In genomic region chr15:58549780-58550064, GRCh38 we compare ENCODE assay signal across 27 cellular contexts.
DNase-seq lines count a peak whose midpoint lies in the region; ATAC-seq and TF ChIP-seq lines count a peak whose summit lies in the region.
"Had no signal": no experiment of that assay in that cellular context is flagged by ENCODE, and none has a peak within 500 bp of the region (broad histone marks: within the 10 kb centered on the region; RNA-seq: fewer than 3 reads in every experiment).

No MANE protein-coding gene starts in this region.

- peak overlapping the region; percentile 60 for H3K27ac ChIP-seq in cingulate gyrus (ENCODE audit: low read depth, low read length)
- no peak overlapping the region for H3K27ac ChIP-seq in mesenchymal stem cell (ENCODE audit: low read length, poor library complexity, severe bottlenecking)
- H3K27ac ChIP-seq: adrenal gland, breast epithelium, C4-2B, foreskin keratinocyte, upper lobe of right lung had no signal

- no peak overlapping the region for H2BK5ac ChIP-seq in mesenchymal stem cell (ENCODE audit: low read depth, low read length, poor library complexity, severe bottlenecking)

- DNase-seq in activated CD8-positive, alpha-beta T cell treated with anti-CD3 and anti-CD28 coated beads, Interleukin-2, amount 10 ng/mL, durations not matched to agents 7 days and 5 days: no peak
- no peak for DNase-seq in activated CD8-positive, alpha-beta T cell treated with anti-CD3 and anti-CD28 coated beads for 36 hours
- no peak for DNase-seq in mesenchymal stem cell
- no peak for DNase-seq in type B pancreatic cell (ENCODE audit: extremely low spot score, unreplicated experiment)
- no peak for DNase-seq in NCI-H345 (lab: John Stamatoyannopoulos, UW)
- no peak for DNase-seq in DMS114 treated with DMSO at 0.1 percent for 48 hours (lab: John Stamatoyannopoulos, UW; ENCODE audit: unreplicated experiment)
- DNase-seq: activated CD4-positive, alpha-beta T cell treated with anti-CD3 and anti-CD28 coated beads, Interleukin-2, amount 50 U/mL, for 1 hour; activated gamma-delta T cell; foreskin keratinocyte; kidney; mesendoderm; NCI-H1417 treated with DMSO at 0.1 percent for 48 hours; PC-3; SIG-M5; small intestine; stimulated activated CD4-positive, alpha-beta T cell treated with anti-CD3 and anti-CD28 coated beads, Interleukin-2, amount 100 ng/mL, for 48 hours; T-helper 1 cell had no signal

- peak overlapping the region; percentile 79 for H4K8ac ChIP-seq in mesenchymal stem cell (ENCODE audit: low read length)

- H3K14ac ChIP-seq in mesenchymal stem cell (ENCODE audit: low read length in 2 of 2): peak overlapping the region in 1 of 2 experiments; percentile 19

- H2BK12ac ChIP-seq in mesenchymal stem cell (ENCODE audit: low read length in 2 of 2): peak overlapping the region; percentile 89 to 99

- peaks cover 37% of the 10 kb centered on the region for H3K4me1 ChIP-seq in mesenchymal stem cell (ENCODE audit: control insufficient read depth, insufficient read depth, low read depth, low read length)
- H3K4me1 ChIP-seq: breast epithelium had no signal

- TF ChIP-seq CTCF in activated CD8-positive, alpha-beta T cell treated with anti-CD3 and anti-CD28 coated beads for 36 hours (IDR thresholded peaks at IDR 0.05): no peak
- TF ChIP-seq CTCF in type B pancreatic cell (conservative IDR thresholded peaks at IDR 0.05): no peak

- H3K27ac Mint-ChIP-seq in activated CD8-positive, alpha-beta T cell treated with anti-CD3 and anti-CD28 coated beads, Interleukin-2, amount 10 ng/mL, durations not matched to agents 7 days and 5 days: peak overlapping the region; percentile 11
- H3K27ac Mint-ChIP-seq in activated CD8-positive, alpha-beta T cell treated with anti-CD3 and anti-CD28 coated beads for 36 hours: no peak overlapping the region
- H3K27ac Mint-ChIP-seq in type B pancreatic cell: peak overlapping the region; percentile 24
- H3K27ac Mint-ChIP-seq: progenitor cell of endocrine pancreas; stimulated activated naive CD8-positive, alpha-beta T cell treated with anti-CD3 and anti-CD28 coated beads, Interleukin-15, Interleukin-2, amounts not matched to agents 100 ng/mL and 50 ng/mL, for 24 hours had no signal

- H3K9me3 Mint-ChIP-seq in activated CD8-positive, alpha-beta T cell treated with anti-CD3 and anti-CD28 coated beads, Interleukin-2, amount 10 ng/mL, durations not matched to agents 7 days and 5 days (ENCODE audit: insufficient read depth): no peaks in the 10 kb centered on the region
- no peaks in the 10 kb centered on the region for H3K9me3 Mint-ChIP-seq in activated CD8-positive, alpha-beta T cell treated with anti-CD3 and anti-CD28 coated beads for 36 hours
- no peaks in the 10 kb centered on the region for H3K9me3 Mint-ChIP-seq in type B pancreatic cell
- H3K9me3 Mint-ChIP-seq: neural crest cell; stimulated activated naive CD8-positive, alpha-beta T cell treated with anti-CD3 and anti-CD28 coated beads, Interleukin-15, Interleukin-2, amounts not matched to agents 100 ng/mL and 50 ng/mL, for 24 hours had no signal

- peaks cover 0 to 3% of the 10 kb centered on the region in 2 experiments for H3K36me3 ChIP-seq in mesenchymal stem cell (ENCODE audit: control insufficient read depth in 1 of 2, insufficient read depth in 2 of 2, low read depth in 1 of 2, low read length in 2 of 2)
- H3K36me3 ChIP-seq: adrenal gland, breast epithelium, upper lobe of right lung had no signal

- peak overlapping the region; percentile 87 for H2AK5ac ChIP-seq in mesenchymal stem cell (ENCODE audit: low read length, severe bottlenecking)

- no peak overlapping the region for H3K4me2 ChIP-seq in mesenchymal stem cell (ENCODE audit: low read length, poor library complexity, severe bottlenecking)

- H3K9me3 ChIP-seq in mesenchymal stem cell (ENCODE audit: control insufficient read depth, low read length): no peaks in the 10 kb centered on the region
- H3K9me3 ChIP-seq: adrenal gland, breast epithelium, upper lobe of right lung had no signal

- peak overlapping the region; percentile 86 to 88 for H3K18ac ChIP-seq in mesenchymal stem cell (ENCODE audit: low read depth in 1 of 2, low read length in 2 of 2)

- H3K27me3 Mint-ChIP-seq in activated CD8-positive, alpha-beta T cell treated with anti-CD3 and anti-CD28 coated beads, Interleukin-2, amount 10 ng/mL, durations not matched to agents 7 days and 5 days (ENCODE audit: low read depth): no peaks in the 10 kb centered on the region
- no peaks in the 10 kb centered on the region for H3K27me3 Mint-ChIP-seq in activated CD8-positive, alpha-beta T cell treated with anti-CD3 and anti-CD28 coated beads for 36 hours
- H3K27me3 Mint-ChIP-seq in type B pancreatic cell: no peaks in the 10 kb centered on the region
- H3K27me3 Mint-ChIP-seq: stimulated activated naive CD8-positive, alpha-beta T cell treated with anti-CD3 and anti-CD28 coated beads, Interleukin-15, Interleukin-2, amounts not matched to agents 100 ng/mL and 50 ng/mL, for 24 hours had no signal

- H3K27me3 ChIP-seq in mesenchymal stem cell (ENCODE audit: control insufficient read depth in 1 of 2, insufficient read depth in 1 of 2, low read length in 2 of 2): no peaks in the 10 kb centered on the region
- H3K27me3 ChIP-seq: adrenal gland, breast epithelium, foreskin keratinocyte, upper lobe of right lung had no signal

- H3K79me1 ChIP-seq in mesenchymal stem cell (replicated peaks; ENCODE audit: low read length, poor library complexity, severe bottlenecking): no peaks in the 10 kb centered on the region

- peaks cover 61% of the 10 kb centered on the region for H3K4me1 Mint-ChIP-seq in activated CD8-positive, alpha-beta T cell treated with anti-CD3 and anti-CD28 coated beads, Interleukin-2, amount 10 ng/mL, durations not matched to agents 7 days and 5 days (ENCODE audit: low read depth)
- peaks cover 38% of the 10 kb centered on the region for H3K4me1 Mint-ChIP-seq in activated CD8-positive, alpha-beta T cell treated with anti-CD3 and anti-CD28 coated beads for 36 hours (ENCODE audit: low read depth)
- peaks cover 32% of the 10 kb centered on the region for H3K4me1 Mint-ChIP-seq in type B pancreatic cell (ENCODE audit: unreplicated experiment)

- ATAC-seq in activated CD8-positive, alpha-beta T cell treated with anti-CD3 and anti-CD28 coated beads, Interleukin-2, amount 10 ng/mL, durations not matched to agents 7 days and 5 days: no peak
- no peak for ATAC-seq in activated CD8-positive, alpha-beta T cell treated with anti-CD3 and anti-CD28 coated beads for 36 hours
- ATAC-seq in GM19455 (IDR thresholded peaks at IDR 0.05; ENCODE audit: unreplicated experiment): no peak
- ATAC-seq: foreskin keratinocyte, HepG2, PC-3, upper lobe of right lung had no signal

- H3K23ac ChIP-seq in mesenchymal stem cell (ENCODE audit: low read length in 2 of 2): no peak overlapping the region

- no peak overlapping the region for H3K4me3 ChIP-seq in mesenchymal stem cell (ENCODE audit: insufficient read depth in 1 of 2, low read depth in 1 of 2, low read length in 2 of 2)
- H3K4me3 ChIP-seq: adrenal gland, breast epithelium, upper lobe of right lung had no signal

- peak overlapping the region; percentile 89 for H2BK120ac ChIP-seq in mesenchymal stem cell (ENCODE audit: low read depth, low read length)

- H3K4ac ChIP-seq in mesenchymal stem cell (ENCODE audit: low read depth in 1 of 2, low read length in 2 of 2): peak overlapping the region; percentile 64 to 80

- no peak overlapping the region for H2AFZ ChIP-seq in mesenchymal stem cell (ENCODE audit: low read depth, low read length)

- H3K9ac ChIP-seq in mesenchymal stem cell (ENCODE audit: low read length): no peak overlapping the region

- intact Hi-C loops in activated CD8-positive, alpha-beta T cell treated with anti-CD3 and anti-CD28 coated beads for 36 hours (cut with micrococcal nuclease): no loop called here

- H4K91ac ChIP-seq in mesenchymal stem cell (ENCODE audit: low read length): peak overlapping the region; percentile 93

- CTCF ChIA-PET in activated CD8-positive, alpha-beta T cell treated with anti-CD3 and anti-CD28 coated beads, Interleukin-2, amount 10 ng/mL, durations not matched to agents 7 days and 5 days (lab: Charles Lee): interaction anchor here (2.0 kb wide), 1 partner anchor 32 kb away, joined by 6 read pairs; no protein-coding TSS in a partner anchor
- CTCF ChIA-PET in activated CD8-positive, alpha-beta T cell treated with anti-CD3 and anti-CD28 coated beads for 36 hours (lab: Charles Lee): interaction anchor here (1.3 kb wide), 1 partner anchor 322 kb away, joined by 4 read pairs; no protein-coding TSS in a partner anchor

- H2BK15ac ChIP-seq in mesenchymal stem cell (ENCODE audit: low read depth, poor library complexity, severe bottlenecking): peak overlapping the region; percentile 13

- H3K36me3 Mint-ChIP-seq in activated CD8-positive, alpha-beta T cell treated with anti-CD3 and anti-CD28 coated beads, Interleukin-2, amount 10 ng/mL, durations not matched to agents 7 days and 5 days (ENCODE audit: low read depth): peaks cover 27% of the 10 kb centered on the region
- no peaks in the 10 kb centered on the region for H3K36me3 Mint-ChIP-seq in activated CD8-positive, alpha-beta T cell treated with anti-CD3 and anti-CD28 coated beads for 36 hours (ENCODE audit: low read depth)
- H3K36me3 Mint-ChIP-seq in type B pancreatic cell: no peaks in the 10 kb centered on the region

- H3K4me3 Mint-ChIP-seq in activated CD8-positive, alpha-beta T cell treated with anti-CD3 and anti-CD28 coated beads, Interleukin-2, amount 10 ng/mL, durations not matched to agents 7 days and 5 days: no peak overlapping the region
- H3K4me3 Mint-ChIP-seq in activated CD8-positive, alpha-beta T cell treated with anti-CD3 and anti-CD28 coated beads for 36 hours: no peak overlapping the region
- H3K4me3 Mint-ChIP-seq in type B pancreatic cell: no peak overlapping the region
- H3K4me3 Mint-ChIP-seq: neural crest cell; stimulated activated naive CD8-positive, alpha-beta T cell treated with anti-CD3 and anti-CD28 coated beads, Interleukin-15, Interleukin-2, amounts not matched to agents 100 ng/mL and 50 ng/mL, for 24 hours had no signal

- POLR2A ChIA-PET in activated CD8-positive, alpha-beta T cell treated with anti-CD3 and anti-CD28 coated beads, Interleukin-2, amount 10 ng/mL, durations not matched to agents 7 days and 5 days (lab: Charles Lee): interaction anchor here (0.8 kb wide), 1 partner anchor 1140 kb away, joined by 4 read pairs; no protein-coding TSS in a partner anchor
- POLR2A ChIA-PET in activated CD8-positive, alpha-beta T cell treated with anti-CD3 and anti-CD28 coated beads for 36 hours (lab: Charles Lee): no interaction called here

- WGBS in mesenchymal stem cell: 96% methylated on average over 7 of the region's 7 CpGs
